Comparison of ENCODE assay signal across 1 cellular context in the genomic region with DNA sequence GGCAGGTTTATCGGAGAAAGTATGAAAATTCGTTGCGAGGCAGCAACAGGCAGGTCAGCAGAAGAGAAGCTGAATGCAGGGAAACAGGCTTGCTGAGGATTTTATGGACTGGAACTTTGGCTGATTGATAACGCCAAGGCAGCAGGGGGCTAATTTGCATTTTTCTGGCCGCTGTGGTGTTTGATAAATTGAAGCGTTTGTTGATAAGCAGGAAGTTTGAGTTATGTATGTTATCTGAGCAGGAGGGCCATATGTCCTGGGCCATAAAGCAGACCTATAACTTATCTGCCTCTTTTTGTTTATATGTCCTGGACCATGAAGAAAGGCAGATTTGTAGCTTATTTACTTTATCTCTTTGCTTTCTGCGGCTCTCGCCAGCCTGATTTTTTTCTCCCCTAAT.
TF ChIP-seq lines count a peak whose summit lies in the region.

No MANE protein-coding gene starts in this region.

TF ChIP-seq in K562, 482 proteins besides CTCF, POLR2A, EP300 and RAD21 (continued from another document and continues in another):
- TF ChIP-seq FOXP4 (CRISPR knock-in tag; IDR thresholded peaks at IDR 0.05; ENCODE audit: borderline replicate concordance) (no peak), ARID1B (IDR thresholded peaks at IDR 0.05) (peak; percentile 82), SUPT5H (IDR thresholded peaks at IDR 0.05) (no peak), ZHX1 (conservative IDR thresholded peaks at IDR 0.05; ENCODE audit: low read length) (no peak), SAFB2 (IDR thresholded peaks at IDR 0.05; ENCODE audit: borderline replicate concordance, low read depth, low read length, severe bottlenecking) (no peak), PTBP1 (IDR thresholded peaks at IDR 0.05; ENCODE audit: low read depth, low read length) (no peak), ZBTB1 (CRISPR knock-in tag; IDR thresholded peaks at IDR 0.05; ENCODE audit: borderline replicate concordance, low read depth) (no peak), SMARCC2 (IDR thresholded peaks at IDR 0.05; ENCODE audit: low read depth) (no peak), ZNF3 (CRISPR knock-in tag; IDR thresholded peaks at IDR 0.05) (no peak), MED1 (CRISPR knock-in tag; IDR thresholded peaks at IDR 0.05; ENCODE audit: borderline replicate concordance) (no peak), SETDB1 (IDR thresholded peaks at IDR 0.05; ENCODE audit: low read length) (no peak), RCOR1 (IDR thresholded peaks at IDR 0.05; ENCODE audit: borderline replicate concordance in 1 of 2, low read depth in 2 of 2, low read length in 2 of 2) (peak in 1 of 2 experiments; percentile 92; a peak in 2 of 4 replicates), KLF1 (tag; IDR thresholded peaks at IDR 0.05) (no peak), HDAC2 (IDR thresholded peaks at IDR 0.05) (peak; percentile 85), POU5F1 (IDR thresholded peaks at IDR 0.05; ENCODE audit: borderline replicate concordance, low read depth, low read length, partially characterized antibody) (no peak), E2F6 (IDR thresholded peaks at IDR 0.05; ENCODE audit: borderline replicate concordance in 1 of 2, extremely low read depth in 1 of 2, insufficient read depth in 1 of 2, insufficient read length in 1 of 2, low read depth in 1 of 2, low read length in 1 of 2, poor library complexity in 1 of 2, severe bottlenecking in 1 of 2) (no peak), POLR2B (IDR thresholded peaks at IDR 0.05; ENCODE audit: low read depth, partially characterized antibody) (no peak), ZSCAN32 (CRISPR knock-in tag; IDR thresholded peaks at IDR 0.05) (no peak), MEF2D (tag; conservative IDR thresholded peaks at IDR 0.05; ENCODE audit: low read depth) (no peak), FOXM1 (IDR thresholded peaks at IDR 0.05; ENCODE audit: low read depth) (peak; percentile 36; the same call in 1 of the 2 replicates), FOXM1 (CRISPR knock-in tag; IDR thresholded peaks at IDR 0.05; ENCODE audit: low read depth) (no peak), FOXJ2 (tag; IDR thresholded peaks at IDR 0.05) (no peak), MTA1 (IDR thresholded peaks at IDR 0.05; ENCODE audit: borderline replicate concordance) (no peak)
- TF ChIP-seq, protein P1, sequence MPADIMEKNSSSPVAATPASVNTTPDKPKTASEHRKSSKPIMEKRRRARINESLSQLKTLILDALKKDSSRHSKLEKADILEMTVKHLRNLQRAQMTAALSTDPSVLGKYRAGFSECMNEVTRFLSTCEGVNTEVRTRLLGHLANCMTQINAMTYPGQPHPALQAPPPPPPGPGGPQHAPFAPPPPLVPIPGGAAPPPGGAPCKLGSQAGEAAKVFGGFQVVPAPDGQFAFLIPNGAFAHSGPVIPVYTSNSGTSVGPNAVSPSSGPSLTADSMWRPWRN (IDR thresholded peaks at IDR 0.05; ENCODE audit: low read depth) = no peak
- TF ChIP-seq, protein P2, sequence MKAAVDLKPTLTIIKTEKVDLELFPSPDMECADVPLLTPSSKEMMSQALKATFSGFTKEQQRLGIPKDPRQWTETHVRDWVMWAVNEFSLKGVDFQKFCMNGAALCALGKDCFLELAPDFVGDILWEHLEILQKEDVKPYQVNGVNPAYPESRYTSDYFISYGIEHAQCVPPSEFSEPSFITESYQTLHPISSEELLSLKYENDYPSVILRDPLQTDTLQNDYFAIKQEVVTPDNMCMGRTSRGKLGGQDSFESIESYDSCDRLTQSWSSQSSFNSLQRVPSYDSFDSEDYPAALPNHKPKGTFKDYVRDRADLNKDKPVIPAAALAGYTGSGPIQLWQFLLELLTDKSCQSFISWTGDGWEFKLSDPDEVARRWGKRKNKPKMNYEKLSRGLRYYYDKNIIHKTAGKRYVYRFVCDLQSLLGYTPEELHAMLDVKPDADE (conservative IDR thresholded peaks at IDR 0.05; ENCODE audit: control insufficient read depth, low read depth, low read length) = no peak
- TF ChIP-seq, protein P3, sequence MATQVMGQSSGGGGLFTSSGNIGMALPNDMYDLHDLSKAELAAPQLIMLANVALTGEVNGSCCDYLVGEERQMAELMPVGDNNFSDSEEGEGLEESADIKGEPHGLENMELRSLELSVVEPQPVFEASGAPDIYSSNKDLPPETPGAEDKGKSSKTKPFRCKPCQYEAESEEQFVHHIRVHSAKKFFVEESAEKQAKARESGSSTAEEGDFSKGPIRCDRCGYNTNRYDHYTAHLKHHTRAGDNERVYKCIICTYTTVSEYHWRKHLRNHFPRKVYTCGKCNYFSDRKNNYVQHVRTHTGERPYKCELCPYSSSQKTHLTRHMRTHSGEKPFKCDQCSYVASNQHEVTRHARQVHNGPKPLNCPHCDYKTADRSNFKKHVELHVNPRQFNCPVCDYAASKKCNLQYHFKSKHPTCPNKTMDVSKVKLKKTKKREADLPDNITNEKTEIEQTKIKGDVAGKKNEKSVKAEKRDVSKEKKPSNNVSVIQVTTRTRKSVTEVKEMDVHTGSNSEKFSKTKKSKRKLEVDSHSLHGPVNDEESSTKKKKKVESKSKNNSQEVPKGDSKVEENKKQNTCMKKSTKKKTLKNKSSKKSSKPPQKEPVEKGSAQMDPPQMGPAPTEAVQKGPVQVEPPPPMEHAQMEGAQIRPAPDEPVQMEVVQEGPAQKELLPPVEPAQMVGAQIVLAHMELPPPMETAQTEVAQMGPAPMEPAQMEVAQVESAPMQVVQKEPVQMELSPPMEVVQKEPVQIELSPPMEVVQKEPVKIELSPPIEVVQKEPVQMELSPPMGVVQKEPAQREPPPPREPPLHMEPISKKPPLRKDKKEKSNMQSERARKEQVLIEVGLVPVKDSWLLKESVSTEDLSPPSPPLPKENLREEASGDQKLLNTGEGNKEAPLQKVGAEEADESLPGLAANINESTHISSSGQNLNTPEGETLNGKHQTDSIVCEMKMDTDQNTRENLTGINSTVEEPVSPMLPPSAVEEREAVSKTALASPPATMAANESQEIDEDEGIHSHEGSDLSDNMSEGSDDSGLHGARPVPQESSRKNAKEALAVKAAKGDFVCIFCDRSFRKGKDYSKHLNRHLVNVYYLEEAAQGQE (CRISPR knock-in tag; IDR thresholded peaks at IDR 0.05; ENCODE audit: low read depth) = no peak
- TF ChIP-seq, protein P4, sequence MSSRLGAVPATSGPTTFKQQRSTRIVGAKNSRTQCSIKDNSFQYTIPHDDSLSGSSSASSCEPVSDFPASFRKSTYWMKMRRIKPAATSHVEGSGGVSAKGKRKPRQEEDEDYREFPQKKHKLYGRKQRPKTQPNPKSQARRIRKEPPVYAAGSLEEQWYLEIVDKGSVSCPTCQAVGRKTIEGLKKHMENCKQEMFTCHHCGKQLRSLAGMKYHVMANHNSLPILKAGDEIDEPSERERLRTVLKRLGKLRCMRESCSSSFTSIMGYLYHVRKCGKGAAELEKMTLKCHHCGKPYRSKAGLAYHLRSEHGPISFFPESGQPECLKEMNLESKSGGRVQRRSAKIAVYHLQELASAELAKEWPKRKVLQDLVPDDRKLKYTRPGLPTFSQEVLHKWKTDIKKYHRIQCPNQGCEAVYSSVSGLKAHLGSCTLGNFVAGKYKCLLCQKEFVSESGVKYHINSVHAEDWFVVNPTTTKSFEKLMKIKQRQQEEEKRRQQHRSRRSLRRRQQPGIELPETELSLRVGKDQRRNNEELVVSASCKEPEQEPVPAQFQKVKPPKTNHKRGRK (tag; IDR thresholded peaks at IDR 0.05) = no peak
- TF ChIP-seq, protein P5, sequence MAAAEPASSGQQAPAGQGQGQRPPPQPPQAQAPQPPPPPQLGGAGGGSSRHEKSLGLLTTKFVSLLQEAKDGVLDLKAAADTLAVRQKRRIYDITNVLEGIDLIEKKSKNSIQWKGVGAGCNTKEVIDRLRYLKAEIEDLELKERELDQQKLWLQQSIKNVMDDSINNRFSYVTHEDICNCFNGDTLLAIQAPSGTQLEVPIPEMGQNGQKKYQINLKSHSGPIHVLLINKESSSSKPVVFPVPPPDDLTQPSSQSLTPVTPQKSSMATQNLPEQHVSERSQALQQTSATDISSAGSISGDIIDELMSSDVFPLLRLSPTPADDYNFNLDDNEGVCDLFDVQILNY (CRISPR knock-in tag; IDR thresholded peaks at IDR 0.05) = no peak
- TF ChIP-seq, protein P6, sequence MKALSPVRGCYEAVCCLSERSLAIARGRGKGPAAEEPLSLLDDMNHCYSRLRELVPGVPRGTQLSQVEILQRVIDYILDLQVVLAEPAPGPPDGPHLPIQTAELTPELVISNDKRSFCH (CRISPR knock-in tag; IDR thresholded peaks at IDR 0.05) = no peak
- TF ChIP-seq, protein P6 (tag; IDR thresholded peaks at IDR 0.05) = no peak
